In the genomic region with DNA sequence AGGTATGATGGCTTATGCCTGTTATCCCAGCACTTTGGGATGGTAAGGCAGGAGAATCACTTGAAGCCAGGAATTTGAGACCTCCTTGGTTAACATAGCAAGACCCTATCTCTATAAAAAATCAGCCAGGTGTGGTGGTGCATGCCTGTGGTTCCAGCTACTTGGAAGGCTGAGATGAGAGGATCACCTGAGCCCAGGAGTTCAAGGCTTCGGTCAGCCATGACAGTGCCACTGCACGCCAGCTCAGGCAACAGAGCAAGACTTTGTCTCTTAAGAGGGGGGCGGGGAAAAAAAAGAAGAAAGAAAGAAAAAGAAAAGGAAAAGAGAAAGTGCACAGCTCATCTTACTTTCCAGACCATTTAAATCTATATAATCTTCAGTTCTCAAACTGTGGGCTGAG, we compare ENCODE assay signal across 5 cellular contexts.
"Had no signal": no experiment of that assay in that cellular context is flagged by ENCODE, and none has a peak within 500 bp of the region (broad histone marks: within the 10 kb centered on the region; RNA-seq: fewer than 3 reads in every experiment).

No MANE protein-coding gene starts in this region.

- H3K27me3 Mint-ChIP-seq: IgD-negative memory B cell had no signal

- DNase-seq: IMR-90 had no signal

- H3K27ac Mint-ChIP-seq: IgD-negative memory B cell had no signal

- ATAC-seq: HepG2, K562 had no signal

- H3K27ac ChIP-seq: HL-60 had no signal

- H3K4me1 Mint-ChIP-seq: IgD-negative memory B cell had no signal

- H3K4me3 ChIP-seq: K562 had no signal

- H3K4me3 Mint-ChIP-seq: IgD-negative memory B cell had no signal

- H3K36me3 Mint-ChIP-seq: IgD-negative memory B cell had no signal
